7 cellular contexts compared by ENCODE assay signal in the genomic region with DNA sequence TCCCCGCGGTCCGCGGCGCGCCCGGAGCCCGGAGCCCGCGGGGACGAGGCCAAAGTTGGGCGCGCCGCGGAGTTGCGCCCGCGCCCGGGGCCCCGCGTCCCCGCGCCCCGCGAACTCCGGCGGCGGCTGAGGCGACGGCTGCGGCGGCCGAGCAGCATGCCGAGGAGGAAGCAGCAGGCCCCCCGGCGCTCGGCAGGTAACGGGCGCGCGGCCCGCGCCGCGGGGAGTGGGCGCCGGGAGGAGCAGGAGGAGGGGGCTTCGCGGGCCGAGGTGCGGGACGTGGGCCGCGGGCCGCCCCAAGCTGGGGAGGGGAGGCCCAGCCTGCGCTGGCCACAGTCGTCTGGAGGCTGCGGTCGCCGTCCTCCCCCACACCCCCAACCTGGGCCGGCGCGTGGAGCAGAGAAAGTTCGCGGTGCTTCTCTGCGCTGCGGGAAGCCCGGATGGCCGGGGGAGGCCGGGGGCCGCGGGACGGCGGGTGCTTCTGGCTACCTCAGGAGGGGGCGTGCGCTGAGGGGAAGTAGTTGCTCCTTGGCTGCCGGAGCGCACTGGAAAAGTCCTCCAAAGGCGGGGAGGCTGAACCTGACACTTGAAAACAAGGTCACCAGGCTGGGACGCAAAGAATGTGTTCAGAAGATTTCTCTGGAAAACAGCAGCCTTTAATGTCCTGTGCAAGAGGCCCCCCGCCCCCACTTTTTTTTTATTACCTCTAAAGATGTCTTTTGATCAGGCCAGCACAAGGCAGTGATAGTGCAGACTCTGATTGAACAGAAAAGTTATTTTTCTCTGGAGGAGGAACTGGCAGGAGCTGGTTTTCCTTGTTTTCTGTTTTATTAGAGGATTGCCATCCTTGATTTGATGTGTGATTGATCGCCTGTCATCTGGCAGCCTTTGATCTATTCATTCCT.
DNase-seq lines count a peak whose midpoint lies in the region; ATAC-seq and TF ChIP-seq lines count a peak whose summit lies in the region.

No MANE protein-coding gene starts in this region.

- peaks cover 23% of the 10 kb centered on the region for H3K36me3 Mint-ChIP-seq in activated T-cell treated with anti-CD3 and anti-CD28 coated beads, Interleukin-2, amount 50 U/mL, for 24 hours (ENCODE audit: low read depth)

- no peak for ATAC-seq in GM21576 (IDR thresholded peaks at IDR 0.05; ENCODE audit: unreplicated experiment)

- DNase-seq in ELR (ENCODE audit: low read depth), result peak; percentile 51
- no peak for DNase-seq in LNCaP clone FGC (ENCODE audit: low read depth)
- DNase-seq in activated T-cell treated with anti-CD3 and anti-CD28 coated beads, Interleukin-2, amount 50 U/mL, for 24 hours, result peak; percentile 68
- DNase-seq in foreskin fibroblast, result peak in 1 of 2 donors; percentile 58
- no peak for DNase-seq in NCI-H1436 treated with DMSO at 0.1 percent for 48 hours (lab: John Stamatoyannopoulos, UW)

- H3K4me3 Mint-ChIP-seq in activated T-cell treated with anti-CD3 and anti-CD28 coated beads, Interleukin-2, amount 50 U/mL, for 24 hours, result peak overlapping the region; percentile 74

- H3K4me3 ChIP-seq in LNCaP clone FGC (ENCODE audit: low read depth, low read length) (peak overlapping the region; percentile 54), foreskin fibroblast (ENCODE audit: low read depth in 1 of 2, low read length in 2 of 2) (peak overlapping the region; percentile 87 to 96), neutrophil (ENCODE audit: low read depth in 1 of 2, low read length in 1 of 2) (peak overlapping the region; percentile 56 to 62)

- H3K4me1 ChIP-seq in neutrophil (ENCODE audit: control insufficient read depth in 1 of 2, insufficient read depth in 1 of 2, low read depth in 1 of 2, low read length in 1 of 2), result peaks cover 29 to 32% of the 10 kb centered on the region in 2 experiments

- H3K9me3 ChIP-seq in neutrophil, result no peaks in the 10 kb centered on the region

- H3K4me1 Mint-ChIP-seq in activated T-cell treated with anti-CD3 and anti-CD28 coated beads, Interleukin-2, amount 50 U/mL, for 24 hours (ENCODE audit: low read depth), result peaks cover 66% of the 10 kb centered on the region

- no peaks in the 10 kb centered on the region for H3K27me3 Mint-ChIP-seq in activated T-cell treated with anti-CD3 and anti-CD28 coated beads, Interleukin-2, amount 50 U/mL, for 24 hours

- H3K27ac ChIP-seq in neutrophil, result peak overlapping the region; percentile 15

- H3K9me3 Mint-ChIP-seq in activated T-cell treated with anti-CD3 and anti-CD28 coated beads, Interleukin-2, amount 50 U/mL, for 24 hours, result no peaks in the 10 kb centered on the region

- no peak for TF ChIP-seq CTCF in LNCaP clone FGC (IDR thresholded peaks at IDR 0.05; ENCODE audit: control insufficient read depth, extremely low read depth, insufficient read depth)
- TF ChIP-seq CTCF in foreskin fibroblast (IDR thresholded peaks at IDR 0.05; ENCODE audit: low read depth, low read length), result no peak
- no peak for TF ChIP-seq CTCF in neutrophil (IDR thresholded peaks at IDR 0.05)

- H3K27ac Mint-ChIP-seq in activated T-cell treated with anti-CD3 and anti-CD28 coated beads, Interleukin-2, amount 50 U/mL, for 24 hours, result peak overlapping the region; percentile 85

- H3K27me3 ChIP-seq in neutrophil, result peaks cover 27% of the 10 kb centered on the region

- no peaks in the 10 kb centered on the region for H3K36me3 ChIP-seq in neutrophil

Comparison
In these comparisons a context has a peak if more than half of its experiments do, and no peak if none do; other contexts are left out.
1. DNase-seq: peak in ELR (single experiment) and activated T-cell treated with anti-CD3 and anti-CD28 coated beads, Interleukin-2, amount 50 U/mL, for 24 hours (single experiment); none in LNCaP clone FGC (single experiment) and NCI-H1436 treated with DMSO at 0.1 percent for 48 hours (single experiment).
2. Peak in every context shown above with its lines, with median percentiles within 50 percentile points of each other: H3K4me3 ChIP-seq.